8 cellular contexts compared by ENCODE assay signal in genomic region chr4:54743562-54743961, GRCh38.
"Had no signal": no experiment of that assay in that cellular context is flagged by ENCODE, and none has a peak within 500 bp of the region (broad histone marks: within the 10 kb centered on the region; RNA-seq: fewer than 3 reads in every experiment).

No MANE protein-coding gene starts in this region.

- H3K27ac ChIP-seq: GM23248 had no signal

- H3K9me3 ChIP-seq: HAP-1 had no signal

- H3K36me3 ChIP-seq: HAP-1 had no signal

- H3K4me3 ChIP-seq: GM23248, GM23338, HAP-1 had no signal

- DNase-seq: GM23248, GOT3, H7, HCEC 1CT, HFFc6 had no signal

- ATAC-seq: GM23338, HCT116 had no signal
